ENCODE assay signal across 21 cellular contexts in genomic region chr10:131829156-131829930, GRCh38.
DNase-seq lines count a peak whose midpoint lies in the region; TF ChIP-seq lines count a peak whose summit lies in the region.
"Had no signal": no experiment of that assay in that cellular context is flagged by ENCODE, and none has a peak within 500 bp of the region (broad histone marks: within the 10 kb centered on the region; RNA-seq: fewer than 3 reads in every experiment).

No MANE protein-coding gene starts in this region.

- H3K4me1 ChIP-seq in Peyer's patch (no peaks in the 10 kb centered on the region), neuronal stem cell (ENCODE audit: control insufficient read depth in 2 of 2, insufficient read depth in 1 of 2, low read depth in 1 of 2, low read length in 2 of 2) (peaks cover 6 to 7% of the 10 kb centered on the region in 2 donors), tibial artery (no peaks in the 10 kb centered on the region)
- H3K4me1 ChIP-seq: BE2C had no signal

- no peak overlapping the region for H2BK12ac ChIP-seq in neuronal stem cell (ENCODE audit: low read length)

- TF ChIP-seq CTCF in Peyer's patch (IDR thresholded peaks at IDR 0.05): no peak
- no peak for TF ChIP-seq CTCF in chondrocyte (IDR thresholded peaks at IDR 0.05)
- TF ChIP-seq CTCF in tibial artery (IDR thresholded peaks at IDR 0.05): no peak

- no peak overlapping the region for H4K91ac ChIP-seq in neuronal stem cell (ENCODE audit: low read depth, low read length, poor library complexity)

- no peaks in the 10 kb centered on the region for H3K27me3 ChIP-seq in Peyer's patch
- H3K27me3 ChIP-seq in neuronal stem cell (ENCODE audit: control insufficient read depth in 3 of 3, insufficient read depth in 3 of 3, low read depth in 1 of 3, low read length in 3 of 3): peaks cover 0 to 3% (median 0%) of the 10 kb centered on the region in 3 experiments
- H3K27me3 ChIP-seq in tibial artery: peaks cover 0 to 37% of the 10 kb centered on the region in 2 donors
- H3K27me3 ChIP-seq in H7 (ENCODE audit: control insufficient read depth, insufficient read depth, low read length): no peaks in the 10 kb centered on the region
- H3K27me3 ChIP-seq: BE2C had no signal

- H2BK120ac ChIP-seq in neuronal stem cell (ENCODE audit: low read depth, low read length): no peak overlapping the region

- H3K14ac ChIP-seq in neuronal stem cell (ENCODE audit: low read length): peak overlapping the region; percentile 71

- no peak overlapping the region for H2BK15ac ChIP-seq in neuronal stem cell (ENCODE audit: low read length)

- H3K9me3 ChIP-seq in Peyer's patch (no peaks in the 10 kb centered on the region), neuronal stem cell (replicated peaks in 1 of 2; ENCODE audit: control insufficient read depth in 2 of 2, insufficient read depth in 1 of 2, low read depth in 1 of 2, low read length in 2 of 2) (no peaks in the 10 kb centered on the region), tibial artery (peaks cover 0 to 8% (median 0%) of the 10 kb centered on the region in 3 donors)
- H3K9me3 ChIP-seq: BE2C, MG63 had no signal

- H3K4me3 ChIP-seq in Peyer's patch: no peak overlapping the region
- H3K4me3 ChIP-seq in neuronal stem cell (ENCODE audit: low read length in 2 of 2): no peak overlapping the region
- H3K4me3 ChIP-seq in tibial artery: no peak overlapping the region
- H3K4me3 ChIP-seq in H7 (ENCODE audit: insufficient read depth, low read depth, low read length): no peak overlapping the region
- H3K4me3 ChIP-seq: K562, MG63 had no signal

- peaks cover 5% of the 10 kb centered on the region for H3K9me3 Mint-ChIP-seq in chondrocyte (ENCODE audit: low read depth)

- H3K27ac ChIP-seq in Peyer's patch: no peak overlapping the region
- H3K27ac ChIP-seq in neuronal stem cell (replicated peaks; ENCODE audit: low read length): no peak overlapping the region
- H3K27ac ChIP-seq in tibial artery: no peak overlapping the region

- no peak overlapping the region for H2AK5ac ChIP-seq in neuronal stem cell (ENCODE audit: low read depth, low read length)

- intact Hi-C loops in tibial artery (cut with DNase I; ENCODE audit: low total_unique reads): no loop called here

- DNase-seq in Peyer's patch (peak in 2 of 3 donors; percentile 24), chondrocyte (ENCODE audit: low spot score) (peak; percentile 61), neuronal stem cell (ENCODE audit: low spot score) (no peak), tibial artery (peak; percentile 3 to 51), SIG-M5 (lab: John Stamatoyannopoulos, UW) (no peak), H7 (no peak)
- DNase-seq in stimulated activated naive CD4-positive, alpha-beta T cell treated with Interleukin-2 at 50 U/mL for 16 hours (lab: John Stamatoyannopoulos, UW): no peak
- DNase-seq: BE2C; CD4-positive, CD25-positive, alpha-beta regulatory T cell; EL; GF-D8; H9; HFFc6; MG63; NCI-H1417; NCI-H1694 treated with DMSO at 0.1 percent for 48 hours; NCI-H2081 treated with DMSO at 0.1 percent for 48 hours; NCI-H2171 treated with DMSO at 0.1 percent for 48 hours; NCI-H526; SHP77 had no signal

- no peak overlapping the region for H3K9ac ChIP-seq in neuronal stem cell (ENCODE audit: low read depth, low read length, poor library complexity)

- H3K18ac ChIP-seq in neuronal stem cell (ENCODE audit: low read length): peak overlapping the region; percentile 7

- TF ChIP-seq POLR2A in Peyer's patch (IDR thresholded peaks at IDR 0.05): no peak

- no peaks in the 10 kb centered on the region for H3K36me3 Mint-ChIP-seq in chondrocyte (ENCODE audit: low read depth)
- H3K36me3 Mint-ChIP-seq: CD4-positive, CD25-positive, alpha-beta regulatory T cell had no signal

- peak overlapping the region; percentile 27 for H3K23ac ChIP-seq in neuronal stem cell (ENCODE audit: low read depth, low read length, poor library complexity)

- no CpG with 5 or more reads among the region's 14 CpGs for WGBS in neuronal stem cell (ENCODE audit: extremely low coverage in 2 of 2, insufficient read length in 2 of 2, insufficient replicate concordance in 1 of 2), 2 donors

- H3K27me3 Mint-ChIP-seq in chondrocyte (ENCODE audit: low read depth): peaks cover 25% of the 10 kb centered on the region

- no peak overlapping the region for H3K4ac ChIP-seq in neuronal stem cell (ENCODE audit: low read length)

- no peak overlapping the region for H2AFZ ChIP-seq in neuronal stem cell (ENCODE audit: low read length)

- no peak overlapping the region for H4K8ac ChIP-seq in neuronal stem cell (ENCODE audit: low read depth, low read length)

- no peak overlapping the region for H2BK5ac ChIP-seq in neuronal stem cell (ENCODE audit: low read length)

- H3K79me1 ChIP-seq in neuronal stem cell (ENCODE audit: low read depth, low read length): no peaks in the 10 kb centered on the region

- no peak overlapping the region for H3K4me3 Mint-ChIP-seq in chondrocyte (ENCODE audit: unreplicated experiment)
- H3K4me3 Mint-ChIP-seq: CD4-positive, CD25-positive, alpha-beta regulatory T cell; H9; HFFc6 had no signal

- H3K4me2 ChIP-seq in neuronal stem cell (ENCODE audit: insufficient read depth, low read length, poor library complexity, severe bottlenecking): no peak overlapping the region

- no peaks in the 10 kb centered on the region for H3K36me3 ChIP-seq in Peyer's patch
- H3K36me3 ChIP-seq in neuronal stem cell (replicated peaks in 1 of 2; ENCODE audit: control insufficient read depth in 2 of 2, insufficient read depth in 2 of 2, low read length in 2 of 2): no peaks in the 10 kb centered on the region
- H3K36me3 ChIP-seq in tibial artery: no peaks in the 10 kb centered on the region
- no peaks in the 10 kb centered on the region for H3K36me3 ChIP-seq in H7 (replicated peaks; ENCODE audit: control insufficient read depth, insufficient read depth, low read length)
- H3K36me3 ChIP-seq: BE2C, MG63 had no signal

- peaks cover 13% of the 10 kb centered on the region for H3K4me1 Mint-ChIP-seq in chondrocyte (ENCODE audit: low read depth)
- H3K4me1 Mint-ChIP-seq: CD4-positive, CD25-positive, alpha-beta regulatory T cell had no signal

- H3K27ac Mint-ChIP-seq in chondrocyte (ENCODE audit: unreplicated experiment): no peak overlapping the region
- H3K27ac Mint-ChIP-seq: H9, HFFc6 had no signal

Comparison
In these comparisons a context has a peak if more than half of its experiments do, and no peak if none do; other contexts are left out.
1. DNase-seq: peak in Peyer's patch (2 of 3), chondrocyte (single experiment) and tibial artery (2 of 2); none in neuronal stem cell (single experiment), SIG-M5 (single experiment), H7 (single experiment) and stimulated activated naive CD4-positive, alpha-beta T cell treated with Interleukin-2 at 50 U/mL for 16 hours (single experiment).